Comparison of ENCODE assay signal across 20 cellular contexts in genomic region chr22:40310771-40311120, GRCh38. TPM values are rescaled to one million over a fixed set of nuclear protein-coding genes. Genes with fewer than 3 reads are reported as not detected.
DNase-seq lines count a peak whose midpoint lies in the region; ATAC-seq and TF ChIP-seq lines count a peak whose summit lies in the region.
"Had no signal": no experiment of that assay in that cellular context is flagged by ENCODE, and none has a peak within 500 bp of the region (broad histone marks: within the 10 kb centered on the region; RNA-seq: fewer than 3 reads in every experiment).

No MANE protein-coding gene starts in this region.

- H3K4me3 Mint-ChIP-seq in WTC11 (no peak overlapping the region), memory B cell (no peak overlapping the region)
- H3K4me3 Mint-ChIP-seq: IgD-negative memory B cell; stimulated activated naive CD8-positive, alpha-beta T cell treated with anti-CD3 and anti-CD28 coated beads, Interleukin-15, Interleukin-2, amounts not matched to agents 100 ng/mL and 50 ng/mL, for 24 hours; T-helper 2 cell treated with Interferon-gamma antibody and Interleukin-4, amounts not matched to agents 5 μg/mL and 100 μg/mL, for 36 hours had no signal

- peaks cover 0 to 38% (median 16%) of the 10 kb centered on the region in 4 donors for H3K4me1 ChIP-seq in stomach
- no peaks in the 10 kb centered on the region for H3K4me1 ChIP-seq in PC-9 (replicated peaks; ENCODE audit: insufficient read depth)

- H3K27ac Mint-ChIP-seq in WTC11 (peak overlapping the region; percentile 10; the same call in 1 of the 2 replicates), memory B cell (peak overlapping the region; percentile 73)
- H3K27ac Mint-ChIP-seq: IgD-negative memory B cell; stimulated activated naive CD8-positive, alpha-beta T cell treated with anti-CD3 and anti-CD28 coated beads, Interleukin-15, Interleukin-2, amounts not matched to agents 100 ng/mL and 50 ng/mL, for 24 hours; T-helper 2 cell treated with Interferon-gamma antibody and Interleukin-4, amounts not matched to agents 5 μg/mL and 100 μg/mL, for 36 hours had no signal

- no peak for TF ChIP-seq CTCF in WTC11 (IDR thresholded peaks at IDR 0.05)
- TF ChIP-seq CTCF in stomach (IDR thresholded peaks at IDR 0.05) = no peak
- no peak for TF ChIP-seq CTCF in PC-9 (conservative IDR thresholded peaks at IDR 0.05)

- no peaks in the 10 kb centered on the region for H3K9me2 ChIP-seq in PC-9 (ENCODE audit: insufficient read depth)

- CTCF ChIA-PET in WTC11 (lab: Charles Lee) (no interaction called here), PC-9 (lab: Charles Lee) (no interaction called here)

- H3K4me3 ChIP-seq in stomach (no peak overlapping the region), PC-9 (no peak overlapping the region)
- H3K4me3 ChIP-seq: BLaER1 treated with 17β-estradiol and CSF1 and Interleukin-3, amounts not matched to agents 10 nM and 100 nM; heart left ventricle had no signal

- H3K36me3 Mint-ChIP-seq in WTC11 (peaks cover 72% of the 10 kb centered on the region), memory B cell (peaks cover 38% of the 10 kb centered on the region)

- ATAC-seq in WTC11 = no peak
- ATAC-seq in memory B cell (ENCODE audit: low read depth) = no peak
- ATAC-seq: HCT116, heart left ventricle had no signal

- peaks cover 62 to 100% (median 99%) of the 10 kb centered on the region in 4 donors for H3K36me3 ChIP-seq in stomach
- peaks cover 54% of the 10 kb centered on the region for H3K36me3 ChIP-seq in PC-9 (ENCODE audit: low read depth)

- intact Hi-C loops in stomach (cut with DNase I; ENCODE audit: low total_unique reads) (no loop called here), PC-9 (cut with micrococcal nuclease; ENCODE audit: unreplicated experiment) (no loop called here)

- BruUV-seq in PC-9 (replicated peaks; lab: Mats Ljungman, UMichigan) = no TSS peak

- POLR2A ChIA-PET in WTC11 (lab: Charles Lee) (no interaction called here), PC-9 (lab: Charles Lee; ENCODE audit: unreplicated experiment) (no interaction called here)

- no peak overlapping the region for H2AFZ ChIP-seq in PC-9
- H2AFZ ChIP-seq: parathyroid adenoma had no signal

- 57 to 75% (median 70%) methylated on average over 5 of the region's 5 CpGs for WGBS in stomach, 5 donors

- H3K27ac ChIP-seq in stomach = peak overlapping the region; percentile 11 to 75 (median 61)
- H3K27ac ChIP-seq in PC-9 = no peak overlapping the region
- H3K27ac ChIP-seq: BLaER1 treated with 17β-estradiol and CSF1 and Interleukin-3, amounts not matched to agents 10 nM and 100 nM; parathyroid adenoma had no signal

- H3K79me2 ChIP-seq in PC-9 (ENCODE audit: low read depth) = no peaks in the 10 kb centered on the region
- H3K79me2 ChIP-seq: parathyroid adenoma had no signal

- no peak overlapping the region for H3K4me2 ChIP-seq in PC-9
- H3K4me2 ChIP-seq: BLaER1 treated with 17β-estradiol and CSF1 and Interleukin-3, amounts not matched to agents 10 nM and 100 nM had no signal

- H3K27me3 Mint-ChIP-seq in WTC11 (ENCODE audit: low read depth) = no peaks in the 10 kb centered on the region; the same call in 1 of the 2 replicates
- H3K27me3 Mint-ChIP-seq in memory B cell = no peaks in the 10 kb centered on the region
- H3K27me3 Mint-ChIP-seq: IgD-negative memory B cell; stimulated activated naive CD8-positive, alpha-beta T cell treated with anti-CD3 and anti-CD28 coated beads, Interleukin-15, Interleukin-2, amounts not matched to agents 100 ng/mL and 50 ng/mL, for 24 hours had no signal

- TF ChIP-seq POLR2A in stomach (IDR thresholded peaks at IDR 0.05) = no peak

- H3K4me1 Mint-ChIP-seq in WTC11 (no peaks in the 10 kb centered on the region), memory B cell (no peaks in the 10 kb centered on the region)

- H3F3A ChIP-seq in PC-9 (ENCODE audit: insufficient read depth, low read depth) = peaks cover 3% of the 10 kb centered on the region; the same call in 1 of the 2 replicates

- H3K27me3 ChIP-seq in stomach = no peaks in the 10 kb centered on the region
- no peaks in the 10 kb centered on the region for H3K27me3 ChIP-seq in PC-9 (ENCODE audit: insufficient read depth, low read depth)
- H3K27me3 ChIP-seq: BLaER1 treated with 17β-estradiol and CSF1 and Interleukin-3, amounts not matched to agents 10 nM and 100 nM; heart left ventricle had no signal

- no peaks in the 10 kb centered on the region for H3K9me3 Mint-ChIP-seq in WTC11
- no peaks in the 10 kb centered on the region for H3K9me3 Mint-ChIP-seq in memory B cell
- H3K9me3 Mint-ChIP-seq: IgD-negative memory B cell; stimulated activated naive CD8-positive, alpha-beta T cell treated with anti-CD3 and anti-CD28 coated beads, Interleukin-15, Interleukin-2, amounts not matched to agents 100 ng/mL and 50 ng/mL, for 24 hours; T-helper 2 cell treated with Interferon-gamma antibody and Interleukin-4, amounts not matched to agents 5 μg/mL and 100 μg/mL, for 36 hours had no signal

- peak; percentile 73 for DNase-seq in G401 (ENCODE audit: low spot score)
- no peak for DNase-seq in WTC11 (ENCODE audit: low spot score)
- DNase-seq in memory B cell (ENCODE audit: low spot score in 2 of 2) = no peak
- DNase-seq in stomach = no peak
- no peak for DNase-seq in KG1 (lab: John Stamatoyannopoulos, UW)
- DNase-seq in PC-9 = no peak
- DNase-seq in NCI-H82 (lab: John Stamatoyannopoulos, UW) = no peak
- DNase-seq in activated effector memory CD4-positive, alpha-beta T cell treated with anti-CD3 and anti-CD28 coated beads, Interleukin-2, amount 50 U/mL, for 16 hours = no peak
- DNase-seq: activated CD4-positive, alpha-beta T cell treated with anti-CD3 and anti-CD28 coated beads for 4 hours; DMS153; heart left ventricle; NCI-H1048; NCI-H2107; stimulated activated CD4-positive, alpha-beta T cell treated with anti-CD3 and anti-CD28 coated beads, Interleukin-12 subunit alpha, Interleukin-12 subunit beta, amount 100 ng/mL, for 4 hours had no signal

- in situ Hi-C loops in G401 (cut with HindIII; ENCODE audit: low sequenced_read_pairs) = no loop called here

- no peaks in the 10 kb centered on the region for H3K9me3 ChIP-seq in stomach
- no peaks in the 10 kb centered on the region for H3K9me3 ChIP-seq in PC-9 (ENCODE audit: insufficient read depth, low read depth)
- H3K9me3 ChIP-seq: BLaER1 treated with 17β-estradiol and CSF1 and Interleukin-3, amounts not matched to agents 10 nM and 100 nM; heart left ventricle had no signal

- no peaks in the 10 kb centered on the region for H4K20me1 ChIP-seq in PC-9 (ENCODE audit: insufficient read depth)

- no peak for TF ChIP-seq EP300 in stomach (IDR thresholded peaks at IDR 0.05)

TF ChIP-seq in WTC11, 78 proteins besides CTCF, POLR2A, EP300 and RAD21:
- TF ChIP-seq FOXP1 (CRISPR knock-in tag; IDR thresholded peaks at IDR 0.05; ENCODE audit: borderline replicate concordance) (no peak), OVOL2 (CRISPR knock-in tag; IDR thresholded peaks at IDR 0.05; ENCODE audit: borderline replicate concordance) (no peak)

RNA-seq across cellular contexts. Expression of gene ADSL, which starts 35.6 kb away (rescaled TPM):
- 264 and 285 TPM in 2 replicates for total RNA-seq in G401 (2014; rRNA removed; shearing (Covaris generic))
- total RNA-seq in WTC11 (2021) (133 to 154 TPM (median 136 TPM) in 3 replicates), stomach (100 to 1,000 TPM in 1 of 5 donors, 10 to 100 TPM in 4; 17.0 to 167 (median 27.8) TPM), PC-9 (2021) (56.2 and 66.2 TPM in 2 replicates)
- polyA plus RNA-seq in stomach = 10 to 100 TPM; 33.9 to 39.4 (median 39.3) TPM

RNA-seq across cellular contexts. Expression of gene SGSM3, which starts 59.6 kb away (rescaled TPM):
- 97.5 and 110 TPM in 2 replicates for total RNA-seq in G401 (2014; rRNA removed; shearing (Covaris generic))
- total RNA-seq in WTC11 (2021) (81.8 to 96.9 TPM (median 93.0 TPM) in 3 replicates), stomach (100 to 1,000 TPM; 109 to 503 (median 285) TPM), PC-9 (2021) (90.4 and 99.4 TPM in 2 replicates)
- polyA plus RNA-seq in stomach = 100 to 1,000 TPM; 142 to 187 (median 147) TPM
